23 cellular contexts compared by ENCODE assay signal in the genomic region with DNA sequence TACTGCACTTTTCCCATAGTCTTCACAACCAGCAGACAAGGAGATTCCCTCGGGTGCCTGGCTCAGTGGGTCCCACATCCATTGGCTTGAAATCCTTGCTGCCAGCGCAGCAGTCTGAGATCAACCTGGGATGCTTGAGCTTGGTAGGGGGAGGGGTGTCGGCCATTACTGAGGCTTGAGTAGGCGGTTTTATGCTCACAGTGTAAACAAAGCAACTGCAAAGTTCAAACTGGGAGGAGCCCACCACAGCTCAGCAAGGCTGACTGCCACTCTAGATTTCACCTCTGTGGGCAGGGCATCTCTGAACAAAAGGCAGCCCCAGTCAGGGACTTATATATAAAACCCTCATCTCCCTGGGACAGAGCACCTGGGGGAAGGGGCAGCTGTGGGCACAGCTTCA.
"Had no signal": no experiment of that assay in that cellular context is flagged by ENCODE, and none has a peak within 500 bp of the region (broad histone marks: within the 10 kb centered on the region; RNA-seq: fewer than 3 reads in every experiment).

No MANE protein-coding gene starts in this region.

- H3K4me3 ChIP-seq: ascending aorta, gastroesophageal sphincter, heart left ventricle, sigmoid colon, thyroid gland had no signal

- H3K4me1 ChIP-seq: ascending aorta, parathyroid adenoma had no signal

- H3K9me3 ChIP-seq: ascending aorta, neutrophil, thyroid gland had no signal

- H3K27ac ChIP-seq: ascending aorta, gastroesophageal sphincter, heart left ventricle, neutrophil, parathyroid adenoma, sigmoid colon, thyroid gland, VCaP had no signal

- H3K27me3 ChIP-seq: ascending aorta, gastroesophageal sphincter, heart left ventricle, neutrophil, sigmoid colon, thyroid gland had no signal

- DNase-seq: activated CD4-positive, alpha-beta T cell treated with anti-CD3 and anti-CD28 coated beads, Interleukin-2, amount 50 U/mL, for 1 hour; activated CD4-positive, CD25-positive, alpha-beta regulatory T cell treated with anti-CD3 and anti-CD28 coated beads, Interleukin-2, amount 50 U/mL, for 72 hours; activated CD8-positive, alpha-beta memory T cell treated with anti-CD3 and anti-CD28 coated beads for 24 hours; activated CD8-positive, alpha-beta memory T cell treated with anti-CD3 and anti-CD28 coated beads, Interleukin-2, amount 50 U/mL, for 48 hours; activated effector memory CD4-positive, alpha-beta T cell treated with Interleukin-2 at 50 U/mL for 16 hours; activated naive CD4-positive, alpha-beta T cell treated with anti-CD3 and anti-CD28 coated beads, Interleukin-2, amount 50 U/mL, for 16 hours; activated T-cell treated with anti-CD3 and anti-CD28 coated beads, Interleukin-2, amount 50 U/mL, for 48 hours; cortex of kidney; heart left ventricle; immature natural killer cell; kidney glomerular epithelial cell; naive thymus-derived CD8-positive, alpha-beta T cell; sigmoid colon; stimulated activated CD4-positive, alpha-beta T cell treated with anti-CD3 and anti-CD28 coated beads, Interleukin-1b, Interleukin-23, amount 100 ng/mL, for 48 hours; stimulated activated naive CD4-positive, alpha-beta T cell treated with Interleukin-2 at 50 U/mL for 16 hours; T-helper 2 cell; thyroid gland had no signal

- H3K36me3 ChIP-seq: ascending aorta, gastroesophageal sphincter, heart left ventricle, neutrophil, sigmoid colon, thyroid gland had no signal

- ATAC-seq: esophagus mucosa; gastroesophageal sphincter; heart left ventricle; naive thymus-derived CD8-positive, alpha-beta T cell had no signal
